ENCODE assay signal across 20 cellular contexts in genomic region chr12:64057706-64058105, GRCh38.
DNase-seq lines count a peak whose midpoint lies in the region; TF ChIP-seq lines count a peak whose summit lies in the region.
"Had no signal": no experiment of that assay in that cellular context is flagged by ENCODE, and none has a peak within 500 bp of the region (broad histone marks: within the 10 kb centered on the region; RNA-seq: fewer than 3 reads in every experiment).

No MANE protein-coding gene starts in this region.

- peak overlapping the region; percentile 12 for H3K4me3 ChIP-seq in neural cell (ENCODE audit: low read length)
- H3K4me3 ChIP-seq: BLaER1, GM12878, GM23248 had no signal

- peak overlapping the region; percentile 68 for H3K27ac ChIP-seq in neural cell (ENCODE audit: low read length)
- H3K27ac ChIP-seq: 22Rv1, BLaER1, C4-2B, GM23248 had no signal

- H3K9me2 ChIP-seq in neural cell (ENCODE audit: insufficient read depth, low read length): no peaks in the 10 kb centered on the region

- no peaks in the 10 kb centered on the region for H3K27me3 ChIP-seq in neural cell (ENCODE audit: insufficient read depth, low read depth, low read length)
- H3K27me3 ChIP-seq: BLaER1 had no signal

- no peak for TF ChIP-seq EP300 in neural cell (conservative IDR thresholded peaks at IDR 0.05; ENCODE audit: poor library complexity, severe bottlenecking)

- H4K20me1 ChIP-seq in neural cell (ENCODE audit: insufficient read depth): no peaks in the 10 kb centered on the region
- H4K20me1 ChIP-seq: BLaER1 had no signal

- H3K9ac ChIP-seq in neural cell (ENCODE audit: low read length): no peak overlapping the region
- H3K9ac ChIP-seq: BLaER1, GM23248 had no signal

- no peak for TF ChIP-seq RAD21 in neural cell (conservative IDR thresholded peaks at IDR 0.05)

- H3K36me3 ChIP-seq in neural cell (ENCODE audit: insufficient read depth, low read length): peaks cover 8% of the 10 kb centered on the region
- H3K36me3 ChIP-seq: BLaER1 had no signal

- TF ChIP-seq CTCF in neural cell (IDR thresholded peaks at IDR 0.05; ENCODE audit: poor library complexity, severe bottlenecking): no peak

- DNase-seq in DMS 273 (lab: John Stamatoyannopoulos, UW; ENCODE audit: unreplicated experiment) (peak; percentile 18), DMS 273 treated with DMSO at 0.1 percent for 48 hours (lab: John Stamatoyannopoulos, UW) (no peak), foreskin melanocyte (peak; percentile 73), COLO668 (lab: John Stamatoyannopoulos, UW; ENCODE audit: unreplicated experiment) (no peak), NAMALWA (ENCODE audit: low spot score) (no peak), DMS114 treated with DMSO at 0.1 percent for 48 hours (lab: John Stamatoyannopoulos, UW; ENCODE audit: unreplicated experiment) (no peak)
- no peak for DNase-seq in stimulated activated CD4-positive, alpha-beta T cell treated with anti-CD3 and anti-CD28 coated beads, Interleukin-2, amount 100 ng/mL, for 24 hours
- DNase-seq: CD4-positive, CD25-positive, alpha-beta regulatory T cell; CD8-positive, alpha-beta T cell; DMS79; EL; GDM1; GM23248; H7; HCEC 1CT had no signal

- no peaks in the 10 kb centered on the region for H3K9me3 ChIP-seq in neural cell (ENCODE audit: low read length)
- H3K9me3 ChIP-seq: BLaER1 had no signal

- H3K4me2 ChIP-seq in neural cell (ENCODE audit: low read length): no peak overlapping the region
- H3K4me2 ChIP-seq: BLaER1 had no signal

- no peaks in the 10 kb centered on the region for H3K79me2 ChIP-seq in neural cell (replicated peaks; ENCODE audit: insufficient read depth, low read length)

- H3F3A ChIP-seq in neural cell (ENCODE audit: insufficient read depth, low read length, poor library complexity, severe bottlenecking): no peaks in the 10 kb centered on the region

- no peak overlapping the region for H2AFZ ChIP-seq in neural cell (ENCODE audit: low read depth, low read length)
- H2AFZ ChIP-seq: GM23248 had no signal

TF ChIP-seq in neural cell, 6 proteins besides CTCF, POLR2A, EP300 and RAD21:
- TF ChIP-seq REST (IDR thresholded peaks at IDR 0.05; ENCODE audit: borderline replicate concordance): no peak
- no peak for TF ChIP-seq EZH2 (IDR thresholded peaks at IDR 0.05; ENCODE audit: borderline replicate concordance, insufficient read depth, low read length, poor library complexity, severe bottlenecking)
- no peak for TF ChIP-seq MXI1 (conservative IDR thresholded peaks at IDR 0.05; ENCODE audit: poor library complexity, severe bottlenecking)
- TF ChIP-seq SMC3 (conservative IDR thresholded peaks at IDR 0.05; ENCODE audit: poor library complexity): no peak
- TF ChIP-seq POLR2AphosphoS5 (IDR thresholded peaks at IDR 0.05): no peak
- TF ChIP-seq TAF1 (IDR thresholded peaks at IDR 0.05; ENCODE audit: low read depth): no peak

Comparison
In these comparisons a context has a peak if more than half of its experiments do, and no peak if none do; other contexts are left out.
1. DNase-seq: peak in DMS 273 (single experiment) and foreskin melanocyte (single experiment); none in DMS 273 treated with DMSO at 0.1 percent for 48 hours (single experiment), COLO668 (single experiment), NAMALWA (single experiment), stimulated activated CD4-positive, alpha-beta T cell treated with anti-CD3 and anti-CD28 coated beads, Interleukin-2, amount 100 ng/mL, for 24 hours (0 of 2) and DMS114 treated with DMSO at 0.1 percent for 48 hours (single experiment).